In genomic region chr4:6783111-6783981, GRCh38 we compare ENCODE assay signal across 1 cellular context.
TF ChIP-seq lines count a peak whose summit lies in the region.

No MANE protein-coding gene starts in this region.

TF ChIP-seq in HepG2, 621 proteins besides CTCF, POLR2A, EP300 and RAD21 (continued from another document and continues in another):
- TF ChIP-seq ZNF407 (CRISPR knock-in tag; IDR thresholded peaks at IDR 0.05; ENCODE audit: not compliant biosample characterization) (no peak), ZNF570 (CRISPR knock-in tag; IDR thresholded peaks at IDR 0.05; ENCODE audit: borderline replicate concordance) (no peak), ZNF577 (CRISPR knock-in tag; IDR thresholded peaks at IDR 0.05; ENCODE audit: borderline replicate concordance, low read depth) (no peak), AHDC1 (CRISPR knock-in tag; IDR thresholded peaks at IDR 0.05; ENCODE audit: borderline replicate concordance) (0 out of 2 replicates have a peak, but pooled peaks have one; percentile 27), FOSL1 (CRISPR knock-in tag; IDR thresholded peaks at IDR 0.05; ENCODE audit: borderline replicate concordance) (no peak), SMARCE1 (IDR thresholded peaks at IDR 0.05; ENCODE audit: borderline replicate concordance) (no peak), ATF7 (IDR thresholded peaks at IDR 0.05) (no peak), ATF7 (CRISPR knock-in tag; IDR thresholded peaks at IDR 0.05) (no peak), JUND (CRISPR knock-in tag; IDR thresholded peaks at IDR 0.05) (no peak), TOE1 (CRISPR knock-in tag; IDR thresholded peaks at IDR 0.05) (0 out of 2 replicates have a peak, but pooled peaks have one; percentile 64), ZNF788 (CRISPR knock-in tag; IDR thresholded peaks at IDR 0.05; ENCODE audit: borderline replicate concordance) (no peak), ZNF329 (CRISPR knock-in tag; IDR thresholded peaks at IDR 0.05; ENCODE audit: low read depth) (no peak), NPAS2 (CRISPR knock-in tag; IDR thresholded peaks at IDR 0.05; ENCODE audit: borderline replicate concordance) (no peak), ZNF513 (CRISPR knock-in tag; conservative IDR thresholded peaks at IDR 0.05) (no peak), NR2F1 (CRISPR knock-in tag; IDR thresholded peaks at IDR 0.05) (no peak), ATF4 (CRISPR knock-in tag; IDR thresholded peaks at IDR 0.05) (no peak), PAF1 (CRISPR knock-in tag; IDR thresholded peaks at IDR 0.05) (no peak), CREBL2 (CRISPR knock-in tag; IDR thresholded peaks at IDR 0.05; ENCODE audit: borderline replicate concordance) (no peak), ZNF709 (CRISPR knock-in tag; IDR thresholded peaks at IDR 0.05) (no peak), ZNF7 (CRISPR knock-in tag; IDR thresholded peaks at IDR 0.05) (no peak), ZNF136 (CRISPR knock-in tag; IDR thresholded peaks at IDR 0.05; ENCODE audit: low read depth) (no peak)
- TF ChIP-seq, protein P1, sequence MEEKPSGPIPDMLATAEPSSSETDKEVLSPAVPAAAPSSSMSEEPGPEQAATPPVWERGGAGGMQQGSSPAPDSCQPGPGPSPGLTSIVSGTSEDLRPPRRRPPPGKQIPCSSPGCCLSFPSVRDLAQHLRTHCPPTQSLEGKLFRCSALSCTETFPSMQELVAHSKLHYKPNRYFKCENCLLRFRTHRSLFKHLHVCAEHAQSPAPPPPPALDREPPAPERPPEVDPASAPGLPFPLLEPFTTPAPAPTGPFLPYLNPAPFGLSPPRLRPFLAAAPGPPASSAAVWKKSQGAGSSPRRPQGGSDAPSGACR (CRISPR knock-in tag; IDR thresholded peaks at IDR 0.05): no peak
- TF ChIP-seq, protein P2, sequence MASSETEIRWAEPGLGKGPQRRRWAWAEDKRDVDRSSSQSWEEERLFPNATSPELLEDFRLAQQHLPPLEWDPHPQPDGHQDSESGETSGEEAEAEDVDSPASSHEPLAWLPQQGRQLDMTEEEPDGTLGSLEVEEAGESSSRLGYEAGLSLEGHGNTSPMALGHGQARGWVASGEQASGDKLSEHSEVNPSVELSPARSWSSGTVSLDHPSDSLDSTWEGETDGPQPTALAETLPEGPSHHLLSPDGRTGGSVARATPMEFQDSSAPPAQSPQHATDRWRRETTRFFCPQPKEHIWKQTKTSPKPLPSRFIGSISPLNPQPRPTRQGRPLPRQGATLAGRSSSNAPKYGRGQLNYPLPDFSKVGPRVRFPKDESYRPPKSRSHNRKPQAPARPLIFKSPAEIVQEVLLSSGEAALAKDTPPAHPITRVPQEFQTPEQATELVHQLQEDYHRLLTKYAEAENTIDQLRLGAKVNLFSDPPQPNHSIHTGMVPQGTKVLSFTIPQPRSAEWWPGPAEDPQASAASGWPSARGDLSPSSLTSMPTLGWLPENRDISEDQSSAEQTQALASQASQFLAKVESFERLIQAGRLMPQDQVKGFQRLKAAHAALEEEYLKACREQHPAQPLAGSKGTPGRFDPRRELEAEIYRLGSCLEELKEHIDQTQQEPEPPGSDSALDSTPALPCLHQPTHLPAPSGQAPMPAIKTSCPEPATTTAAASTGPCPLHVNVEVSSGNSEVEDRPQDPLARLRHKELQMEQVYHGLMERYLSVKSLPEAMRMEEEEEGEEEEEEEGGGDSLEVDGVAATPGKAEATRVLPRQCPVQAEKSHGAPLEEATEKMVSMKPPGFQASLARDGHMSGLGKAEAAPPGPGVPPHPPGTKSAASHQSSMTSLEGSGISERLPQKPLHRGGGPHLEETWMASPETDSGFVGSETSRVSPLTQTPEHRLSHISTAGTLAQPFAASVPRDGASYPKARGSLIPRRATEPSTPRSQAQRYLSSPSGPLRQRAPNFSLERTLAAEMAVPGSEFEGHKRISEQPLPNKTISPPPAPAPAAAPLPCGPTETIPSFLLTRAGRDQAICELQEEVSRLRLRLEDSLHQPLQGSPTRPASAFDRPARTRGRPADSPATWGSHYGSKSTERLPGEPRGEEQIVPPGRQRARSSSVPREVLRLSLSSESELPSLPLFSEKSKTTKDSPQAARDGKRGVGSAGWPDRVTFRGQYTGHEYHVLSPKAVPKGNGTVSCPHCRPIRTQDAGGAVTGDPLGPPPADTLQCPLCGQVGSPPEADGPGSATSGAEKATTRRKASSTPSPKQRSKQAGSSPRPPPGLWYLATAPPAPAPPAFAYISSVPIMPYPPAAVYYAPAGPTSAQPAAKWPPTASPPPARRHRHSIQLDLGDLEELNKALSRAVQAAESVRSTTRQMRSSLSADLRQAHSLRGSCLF (CRISPR knock-in tag; IDR thresholded peaks at IDR 0.05; ENCODE audit: borderline replicate concordance): no peak
- TF ChIP-seq, protein P3, sequence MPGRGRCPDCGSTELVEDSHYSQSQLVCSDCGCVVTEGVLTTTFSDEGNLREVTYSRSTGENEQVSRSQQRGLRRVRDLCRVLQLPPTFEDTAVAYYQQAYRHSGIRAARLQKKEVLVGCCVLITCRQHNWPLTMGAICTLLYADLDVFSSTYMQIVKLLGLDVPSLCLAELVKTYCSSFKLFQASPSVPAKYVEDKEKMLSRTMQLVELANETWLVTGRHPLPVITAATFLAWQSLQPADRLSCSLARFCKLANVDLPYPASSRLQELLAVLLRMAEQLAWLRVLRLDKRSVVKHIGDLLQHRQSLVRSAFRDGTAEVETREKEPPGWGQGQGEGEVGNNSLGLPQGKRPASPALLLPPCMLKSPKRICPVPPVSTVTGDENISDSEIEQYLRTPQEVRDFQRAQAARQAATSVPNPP (CRISPR knock-in tag; IDR thresholded peaks at IDR 0.05): no peak
- TF ChIP-seq, protein P4, sequence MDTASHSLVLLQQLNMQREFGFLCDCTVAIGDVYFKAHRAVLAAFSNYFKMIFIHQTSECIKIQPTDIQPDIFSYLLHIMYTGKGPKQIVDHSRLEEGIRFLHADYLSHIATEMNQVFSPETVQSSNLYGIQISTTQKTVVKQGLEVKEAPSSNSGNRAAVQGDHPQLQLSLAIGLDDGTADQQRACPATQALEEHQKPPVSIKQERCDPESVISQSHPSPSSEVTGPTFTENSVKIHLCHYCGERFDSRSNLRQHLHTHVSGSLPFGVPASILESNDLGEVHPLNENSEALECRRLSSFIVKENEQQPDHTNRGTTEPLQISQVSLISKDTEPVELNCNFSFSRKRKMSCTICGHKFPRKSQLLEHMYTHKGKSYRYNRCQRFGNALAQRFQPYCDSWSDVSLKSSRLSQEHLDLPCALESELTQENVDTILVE (CRISPR knock-in tag; IDR thresholded peaks at IDR 0.05): peak; percentile 20; the same call in 1 of the 2 replicates
- TF ChIP-seq, protein P5, sequence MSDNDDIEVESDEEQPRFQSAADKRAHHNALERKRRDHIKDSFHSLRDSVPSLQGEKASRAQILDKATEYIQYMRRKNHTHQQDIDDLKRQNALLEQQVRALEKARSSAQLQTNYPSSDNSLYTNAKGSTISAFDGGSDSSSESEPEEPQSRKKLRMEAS (IDR thresholded peaks at IDR 0.05): peak; percentile 67; the same call in 1 of the 2 replicates
